8 cellular contexts compared by ENCODE assay signal in genomic region chr5:159331099-159331973, GRCh38. TPM values are rescaled to one million over a fixed set of nuclear protein-coding genes. Genes with fewer than 3 reads are reported as not detected.
DNase-seq lines count a peak whose midpoint lies in the region; ATAC-seq and TF ChIP-seq lines count a peak whose summit lies in the region.

No MANE protein-coding gene starts in this region.

- H3K27me3 Mint-ChIP-seq in activated B cell treated with CpG ODN at 0.5 μM for 24 hours, result no peaks in the 10 kb centered on the region

- POLR2A ChIA-PET in activated B cell treated with CpG ODN at 0.5 μM for 24 hours (lab: Charles Lee), result interaction anchor here (0.6 to 2.5 kb wide), 10 partner anchors 21 to 174 kb away, joined by 3 to 16 read pairs (median 4); no protein-coding TSS in a partner anchor

- peak; percentile 26 for DNase-seq in DMS114 treated with DMSO at 0.1 percent for 48 hours (lab: John Stamatoyannopoulos, UW; ENCODE audit: unreplicated experiment)
- DNase-seq in activated B cell treated with CpG ODN at 0.5 μM for 24 hours, result peak; percentile 72
- peak in 32 of 61 donors; percentile 4 to 53 (median 18) for DNase-seq in caudate nucleus (lab: John Stamatoyannopoulos, UW)
- DNase-seq in left colon, result peak; percentile 39 to 79
- DNase-seq in stimulated activated CD4-positive, alpha-beta T cell treated with anti-CD3 and anti-CD28 coated beads, Interleukin-4, amount 100 ng/mL, for 1 hour, result peak; percentile 79
- DNase-seq in middle frontal gyrus (ENCODE audit: extremely low spot score, low spot score), result no peak

- H3K27ac ChIP-seq in caudate nucleus (ENCODE audit: low read depth, low read length), result no peak overlapping the region

- H3K4me3 Mint-ChIP-seq in activated B cell treated with CpG ODN at 0.5 μM for 24 hours, result peak overlapping the region; percentile 80

- H3K9me3 Mint-ChIP-seq in activated B cell treated with CpG ODN at 0.5 μM for 24 hours, result no peaks in the 10 kb centered on the region

- CTCF ChIA-PET in activated B cell treated with CpG ODN at 0.5 μM for 24 hours (lab: Charles Lee), result interaction anchor here (1.0 to 2.6 kb wide), 9 partner anchors 12 to 656 kb away, joined by 3 to 14 read pairs (median 5); no protein-coding TSS in a partner anchor

- intact Hi-C loops in activated B cell treated with CpG ODN at 0.5 μM for 24 hours (cut with micrococcal nuclease), result loop anchor here (1.0 to 5.0 kb wide), 10 partner anchors 45 to 786 kb away; partner anchors contain the start of genes ADRA1B, PWWP2A, RNF145 and TTC1
- intact Hi-C loops in left colon (cut with DNase I, micrococcal nuclease), result no loop called here

- no peaks in the 10 kb centered on the region for H3K36me3 Mint-ChIP-seq in activated B cell treated with CpG ODN at 0.5 μM for 24 hours (ENCODE audit: low read depth)

- peak overlapping the region; percentile 90 for H3K27ac Mint-ChIP-seq in activated B cell treated with CpG ODN at 0.5 μM for 24 hours

- ATAC-seq in GM21528 (IDR thresholded peaks at IDR 0.05; ENCODE audit: low FRiP score, unreplicated experiment) (peak; percentile 75), activated B cell treated with CpG ODN at 0.5 μM for 24 hours (ENCODE audit: low read depth) (peak; percentile 48), left colon (peak; percentile 93)

- H3K4me1 Mint-ChIP-seq in activated B cell treated with CpG ODN at 0.5 μM for 24 hours, result peaks cover 61% of the 10 kb centered on the region

- TF ChIP-seq CTCF in LNCAP (IDR thresholded peaks at IDR 0.05) (peak; percentile 71), activated B cell treated with CpG ODN at 0.5 μM for 24 hours (IDR thresholded peaks at IDR 0.05) (no peak)

RNA-seq across cellular contexts. Expression of gene IL12B, which starts 1.0 kb away (rescaled TPM):
- total RNA-seq in activated B cell treated with CpG ODN at 0.5 μM for 24 hours, result 0.73 and 0.81 TPM in 2 replicates
- total RNA-seq in left colon, result not detected
